12 cellular contexts compared by ENCODE assay signal in the genomic region with DNA sequence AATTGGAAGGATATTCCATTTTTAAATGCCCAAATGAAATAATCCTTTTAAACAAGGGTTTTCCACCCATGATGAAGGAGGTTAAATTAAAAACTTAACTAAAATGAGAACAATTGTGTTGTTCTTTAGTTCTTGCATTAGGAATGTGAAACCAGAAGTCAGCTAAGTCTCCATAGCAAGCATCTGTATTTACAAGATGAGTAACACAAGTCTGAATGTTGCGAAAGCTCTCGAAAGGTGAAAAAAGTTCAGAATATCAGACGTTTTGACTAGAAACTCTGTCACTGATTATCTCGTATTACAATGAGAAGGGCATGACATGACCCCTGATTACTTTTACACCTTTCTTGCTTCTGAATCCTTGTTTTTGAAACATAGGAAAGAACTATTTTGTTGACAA.
DNase-seq lines count a peak whose midpoint lies in the region; ATAC-seq, FAIRE-seq and TF ChIP-seq lines count a peak whose summit lies in the region.
"Had no signal": no experiment of that assay in that cellular context is flagged by ENCODE, and none has a peak within 500 bp of the region (broad histone marks: within the 10 kb centered on the region; RNA-seq: fewer than 3 reads in every experiment).

No MANE protein-coding gene starts in this region.

- peak overlapping the region; percentile 87 for H3K4me2 ChIP-seq in IMR-90 (ENCODE audit: low read depth, low read length)

- H4K91ac ChIP-seq in IMR-90 (ENCODE audit: insufficient read depth, low read depth, low read length), result no peak overlapping the region

- TF ChIP-seq CTCF in IMR-90 (conservative IDR thresholded peaks at IDR 0.05; ENCODE audit: low read depth, low read length) (no peak), D721Med (IDR thresholded peaks at IDR 0.05; ENCODE audit: insufficient read depth, missing control alignments) (no peak)

- DNase-seq in ACHN (peak; percentile 86), IMR-90 (peak; percentile 94), brain pericyte (ENCODE audit: low read depth, low spot score) (peak; percentile 59), kidney tubule cell (ENCODE audit: low spot score) (peak; percentile 88), NK-92 (lab: John Stamatoyannopoulos, UW; ENCODE audit: unreplicated experiment) (no peak), NCI-H128 (lab: John Stamatoyannopoulos, UW; ENCODE audit: unreplicated experiment) (no peak), D721Med (ENCODE audit: insufficient read length, low spot score) (no peak)
- DNase-seq: activated naive CD8-positive, alpha-beta T cell treated with anti-CD3 and anti-CD28 coated beads, Interleukin-2, amount 50 U/mL, for 24 hours; midbrain had no signal

- H2AK9ac ChIP-seq in IMR-90 (replicated peaks; ENCODE audit: low read depth, low read length, poor library complexity), result no peak overlapping the region

- 0 out of 2 replicates have a peak, but pooled peaks cover 1% of the 10 kb centered on the region for H3K36me3 ChIP-seq in IMR-90 (ENCODE audit: control insufficient read depth, insufficient read depth, low read length)

- H3K4me3 ChIP-seq in IMR-90 (ENCODE audit: insufficient read depth, low read depth, low read length), result no peak overlapping the region

- no peak overlapping the region for H2AK5ac ChIP-seq in IMR-90 (ENCODE audit: low read depth, low read length)

- no peak overlapping the region for H4K8ac ChIP-seq in IMR-90 (ENCODE audit: low read depth in 2 of 2, low read length in 2 of 2)

- no peak overlapping the region for H4K5ac ChIP-seq in IMR-90 (ENCODE audit: low read depth, low read length)

- no peak overlapping the region for H2BK20ac ChIP-seq in IMR-90 (ENCODE audit: low read depth, low read length)

- no peak overlapping the region for H3K14ac ChIP-seq in IMR-90 (replicated peaks; ENCODE audit: low read depth, low read length)

- no peak overlapping the region for H3K56ac ChIP-seq in IMR-90 (ENCODE audit: extremely low read depth, insufficient read depth, low read length)

- no peak for TF ChIP-seq RAD21 in IMR-90 (IDR thresholded peaks at IDR 0.05; ENCODE audit: low read length)

- in situ Hi-C loops in ACHN (cut with HindIII; ENCODE audit: low pct_ligation_motif_present, low pct_unique_long_range_greater_than_20kb, low sequenced_read_pairs) (no loop called here), IMR-90 (cut with MboI; ENCODE audit: low sequenced_read_pairs) (no loop called here)

- no peak overlapping the region for H3K18ac ChIP-seq in IMR-90 (ENCODE audit: low read depth, low read length)

- H3K9ac ChIP-seq in IMR-90 (ENCODE audit: low read depth, low read length), result no peak overlapping the region

- H3K9me1 ChIP-seq in IMR-90 (ENCODE audit: insufficient read depth, low read length), result peaks cover 10% of the 10 kb centered on the region

- H3K79me1 ChIP-seq in IMR-90 (ENCODE audit: low read depth in 1 of 2, low read length in 2 of 2), result peaks cover 12 to 47% of the 10 kb centered on the region in 2 experiments; a peak in 3 of 4 replicates

- no peaks in the 10 kb centered on the region for H3K27me3 ChIP-seq in IMR-90 (ENCODE audit: control insufficient read depth, insufficient read depth, low read length)

- no peak overlapping the region for H2BK120ac ChIP-seq in IMR-90 (ENCODE audit: low read depth, low read length)

- no peak overlapping the region for H3K27ac ChIP-seq in IMR-90 (ENCODE audit: insufficient read depth, low read length)
- H3K27ac ChIP-seq: C4-2B had no signal

- CTCF ChIA-PET in IMR-90 (lab: Yijun Ruan, JAX), result interaction anchor here (1.0 to 2.1 kb wide), 2 partner anchors 21 to 132 kb away, joined by 3 to 8 read pairs; no protein-coding TSS in a partner anchor

- no peak for TF ChIP-seq POLR2A in IMR-90 (IDR thresholded peaks at IDR 0.05; ENCODE audit: low read depth, low read length)

- no peaks in the 10 kb centered on the region for H3K9me3 ChIP-seq in IMR-90 (ENCODE audit: control insufficient read depth, insufficient read depth, low read length)

- WGBS in IMR-90 (ENCODE audit: extremely low coverage in 2 of 2, insufficient read length in 1 of 2), 2 experiments, result no CpG with 5 or more reads among the region's 4 CpGs

- FAIRE-seq in D721Med (lab: Jason Lieb, UNC), result no peak
- FAIRE-seq: GM12892 had no signal

- H3K4ac ChIP-seq in IMR-90 (ENCODE audit: low read depth, low read length), result no peak overlapping the region

- intact Hi-C loops in IMR-90 (cut with micrococcal nuclease), result no loop called here

- H2BK15ac ChIP-seq in IMR-90 (ENCODE audit: low read depth, low read length), result no peak overlapping the region

- no peak overlapping the region for H2AFZ ChIP-seq in IMR-90 (replicated peaks; ENCODE audit: low read length, poor library complexity)

- H3K4me1 ChIP-seq in IMR-90 (ENCODE audit: control insufficient read depth, insufficient read depth, low read length), result peaks cover 10% of the 10 kb centered on the region

- ATAC-seq in IMR-90 (ENCODE audit: low read depth) (peak; percentile 64), HG02678 (IDR thresholded peaks at IDR 0.05; ENCODE audit: unreplicated experiment) (no peak)
- ATAC-seq: activated naive CD8-positive, alpha-beta T cell treated with anti-CD3 and anti-CD28 coated beads, Interleukin-2, amount 50 U/mL, for 24 hours had no signal

- POLR2A ChIA-PET in IMR-90 (lab: Charles Lee; ENCODE audit: unreplicated experiment), result no interaction called here

- no peak overlapping the region for H3K23ac ChIP-seq in IMR-90 (ENCODE audit: low read depth, low read length)

- peak overlapping the region; percentile 85 for H2BK5ac ChIP-seq in IMR-90 (ENCODE audit: low read depth, low read length, poor library complexity, severe bottlenecking)

- dilution Hi-C loops in IMR-90 (cut with HindIII; ENCODE audit: low sequenced_read_pairs, unreplicated experiment), result no loop called here

- BruUV-seq in IMR-90 (replicated peaks; lab: Mats Ljungman, UMichigan), result no TSS peak

- 0 out of 2 replicates have a peak, but pooled peaks cover 3% of the 10 kb centered on the region for H4K20me1 ChIP-seq in IMR-90 (ENCODE audit: insufficient read depth, low read length)

TF ChIP-seq in IMR-90, 13 proteins besides CTCF, POLR2A, EP300 and RAD21:
- no peak for TF ChIP-seq CHD1 (IDR thresholded peaks at IDR 0.05; ENCODE audit: low read depth, low read length)
- TF ChIP-seq RCOR1 (IDR thresholded peaks at IDR 0.05; ENCODE audit: insufficient replicate concordance, low read length), result no peak
- TF ChIP-seq MAZ (IDR thresholded peaks at IDR 0.05; ENCODE audit: borderline replicate concordance, low read depth, low read length), result no peak
- no peak for TF ChIP-seq MXI1 (IDR thresholded peaks at IDR 0.05; ENCODE audit: borderline replicate concordance, low read depth, low read length)
- TF ChIP-seq, protein P1, sequence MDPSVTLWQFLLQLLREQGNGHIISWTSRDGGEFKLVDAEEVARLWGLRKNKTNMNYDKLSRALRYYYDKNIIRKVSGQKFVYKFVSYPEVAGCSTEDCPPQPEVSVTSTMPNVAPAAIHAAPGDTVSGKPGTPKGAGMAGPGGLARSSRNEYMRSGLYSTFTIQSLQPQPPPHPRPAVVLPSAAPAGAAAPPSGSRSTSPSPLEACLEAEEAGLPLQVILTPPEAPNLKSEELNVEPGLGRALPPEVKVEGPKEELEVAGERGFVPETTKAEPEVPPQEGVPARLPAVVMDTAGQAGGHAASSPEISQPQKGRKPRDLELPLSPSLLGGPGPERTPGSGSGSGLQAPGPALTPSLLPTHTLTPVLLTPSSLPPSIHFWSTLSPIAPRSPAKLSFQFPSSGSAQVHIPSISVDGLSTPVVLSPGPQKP (IDR thresholded peaks at IDR 0.05; ENCODE audit: borderline replicate concordance, low read depth, low read length), result no peak
- TF ChIP-seq, protein P2, sequence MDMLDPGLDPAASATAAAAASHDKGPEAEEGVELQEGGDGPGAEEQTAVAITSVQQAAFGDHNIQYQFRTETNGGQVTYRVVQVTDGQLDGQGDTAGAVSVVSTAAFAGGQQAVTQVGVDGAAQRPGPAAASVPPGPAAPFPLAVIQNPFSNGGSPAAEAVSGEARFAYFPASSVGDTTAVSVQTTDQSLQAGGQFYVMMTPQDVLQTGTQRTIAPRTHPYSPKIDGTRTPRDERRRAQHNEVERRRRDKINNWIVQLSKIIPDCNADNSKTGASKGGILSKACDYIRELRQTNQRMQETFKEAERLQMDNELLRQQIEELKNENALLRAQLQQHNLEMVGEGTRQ (IDR thresholded peaks at IDR 0.05; ENCODE audit: low read depth, low read length), result no peak
- TF ChIP-seq SMC3 (IDR thresholded peaks at IDR 0.05; ENCODE audit: low read depth, low read length), result no peak
- peak; percentile 91 for TF ChIP-seq FOS (IDR thresholded peaks at IDR 0.05; ENCODE audit: low read depth, low read length)
- no peak for TF ChIP-seq NFE2L2 (IDR thresholded peaks at IDR 0.05; ENCODE audit: low read depth, low read length)
- peak; percentile 99 for TF ChIP-seq CEBPB (IDR thresholded peaks at IDR 0.05; ENCODE audit: low read depth, low read length)
- no peak for TF ChIP-seq RFX5 (IDR thresholded peaks at IDR 0.05; ENCODE audit: low read depth, low read length)
- TF ChIP-seq BHLHE40 (IDR thresholded peaks at IDR 0.05; ENCODE audit: low read depth, low read length), result 0 out of 2 replicates have a peak, but pooled peaks have one; percentile 15
- no peak for TF ChIP-seq MAFK (IDR thresholded peaks at IDR 0.05; ENCODE audit: low read depth, low read length)

Comparison
In these comparisons a context has a peak if more than half of its experiments do, and no peak if none do; other contexts are left out.
1. DNase-seq: peak in ACHN (single experiment), IMR-90 (single experiment), brain pericyte (single experiment) and kidney tubule cell (single experiment); none in NK-92 (single experiment), NCI-H128 (single experiment) and D721Med (single experiment).